ENCODE assay signal across 8 cellular contexts in genomic region chr20:43667341-43668132, GRCh38. TPM values are rescaled to one million over a fixed set of nuclear protein-coding genes. Genes with fewer than 3 reads are reported as not detected.
DNase-seq lines count a peak whose midpoint lies in the region; ATAC-seq and TF ChIP-seq lines count a peak whose summit lies in the region.

No MANE protein-coding gene starts in this region.

- H3F3A ChIP-seq in SK-N-SH (replicated peaks; ENCODE audit: insufficient read depth) (peaks cover 8% of the 10 kb centered on the region), Loucy (ENCODE audit: low read depth) (no peaks in the 10 kb centered on the region)

- no peaks in the 10 kb centered on the region for H4K20me1 ChIP-seq in SK-N-SH (ENCODE audit: insufficient read depth)
- H4K20me1 ChIP-seq in Loucy (ENCODE audit: insufficient read depth, low read length, poor library complexity, severe bottlenecking): peaks cover 4% of the 10 kb centered on the region

- H3K9ac ChIP-seq in SK-N-SH: peak overlapping the region; percentile 68; the same call in 1 of the 2 replicates
- H3K9ac ChIP-seq in Loucy (ENCODE audit: low read depth, low read length, poor library complexity, severe bottlenecking): peak overlapping the region; percentile 84

- H3K4me2 ChIP-seq in SK-N-SH: peak overlapping the region; percentile 90
- peak overlapping the region; percentile 99 for H3K4me2 ChIP-seq in Loucy (ENCODE audit: low read depth, low read length, poor library complexity, severe bottlenecking)

- CTCF ChIA-PET in SK-N-SH (lab: Yijun Ruan, JAX): interaction anchor here (0.9 to 1.5 kb wide), 5 partner anchors 12 to 413 kb away, joined by 3 to 4 read pairs (median 3); no protein-coding TSS in a partner anchor

- WGBS in SK-N-SH (ENCODE audit: low lambda C conversion rate): 75% methylated on average over 5 of the region's 34 CpGs

- H3K79me2 ChIP-seq in SK-N-SH (ENCODE audit: insufficient read depth) (peaks cover 36% of the 10 kb centered on the region), Loucy (ENCODE audit: insufficient read depth, low read length) (peaks cover 52% of the 10 kb centered on the region)

- H3K9me3 ChIP-seq in SK-N-SH: no peaks in the 10 kb centered on the region
- H3K9me3 ChIP-seq in Loucy (ENCODE audit: insufficient read depth, low read depth, low read length): no peaks in the 10 kb centered on the region

- peaks cover 5% of the 10 kb centered on the region for H3K36me3 Mint-ChIP-seq in activated naive CD8-positive, alpha-beta T cell treated with anti-CD3 and anti-CD28 coated beads, Interleukin-2, amount 10 ng/mL, durations not matched to agents 7 days and 5 days
- H3K36me3 Mint-ChIP-seq in memory B cell: no peaks in the 10 kb centered on the region

- no peaks in the 10 kb centered on the region for H3K9me2 ChIP-seq in SK-N-SH
- no peaks in the 10 kb centered on the region for H3K9me2 ChIP-seq in Loucy (replicated peaks; ENCODE audit: low read depth, low read length)

- peaks cover 3% of the 10 kb centered on the region for H3K27me3 Mint-ChIP-seq in activated naive CD8-positive, alpha-beta T cell treated with anti-CD3 and anti-CD28 coated beads, Interleukin-2, amount 10 ng/mL, durations not matched to agents 7 days and 5 days
- H3K27me3 Mint-ChIP-seq in memory B cell: no peaks in the 10 kb centered on the region

- ATAC-seq in SK-N-SH treated with all-trans-retinoic acid at 6 μM for 48 hours (no peak; the same call in 2 of the 3 replicates), GM21737 (IDR thresholded peaks at IDR 0.05; ENCODE audit: unreplicated experiment) (peak; percentile 27), memory B cell (ENCODE audit: low read depth) (peak; percentile 2), GM21529 (IDR thresholded peaks at IDR 0.05; ENCODE audit: unreplicated experiment) (no peak)
- peak; percentile 18 for ATAC-seq in activated naive CD8-positive, alpha-beta T cell treated with anti-CD3 and anti-CD28 coated beads, Interleukin-2, amount 10 ng/mL, durations not matched to agents 7 days and 5 days (ENCODE audit: low read depth)

- H3K27ac ChIP-seq in SK-N-SH (ENCODE audit: low read depth in 2 of 2, low read length in 1 of 2): no peak overlapping the region

- H3K27me3 ChIP-seq in SK-N-SH (ENCODE audit: insufficient read depth) (no peaks in the 10 kb centered on the region), Loucy (ENCODE audit: insufficient read depth, low read length, poor library complexity, severe bottlenecking) (no peaks in the 10 kb centered on the region)

- peak overlapping the region; percentile 75 for H3K27ac Mint-ChIP-seq in activated naive CD8-positive, alpha-beta T cell treated with anti-CD3 and anti-CD28 coated beads, Interleukin-2, amount 10 ng/mL, durations not matched to agents 7 days and 5 days
- no peak overlapping the region for H3K27ac Mint-ChIP-seq in memory B cell

- TF ChIP-seq RAD21 in SK-N-SH (IDR thresholded peaks at IDR 0.05; ENCODE audit: low read length): no peak

- peaks cover 12% of the 10 kb centered on the region for H3K4me1 Mint-ChIP-seq in activated naive CD8-positive, alpha-beta T cell treated with anti-CD3 and anti-CD28 coated beads, Interleukin-2, amount 10 ng/mL, durations not matched to agents 7 days and 5 days
- H3K4me1 Mint-ChIP-seq in memory B cell: peaks cover 13% of the 10 kb centered on the region

- DNase-seq in SK-N-SH (peak; percentile 78), memory B cell (ENCODE audit: low spot score in 2 of 2) (no peak), OCI-M2 (lab: John Stamatoyannopoulos, UW; ENCODE audit: unreplicated experiment) (no peak)
- DNase-seq in activated naive CD8-positive, alpha-beta T cell treated with anti-CD3 and anti-CD28 coated beads, Interleukin-2, amount 10 ng/mL, durations not matched to agents 7 days and 5 days: peak; percentile 46

- peak overlapping the region; percentile 86 for H3K4me3 Mint-ChIP-seq in activated naive CD8-positive, alpha-beta T cell treated with anti-CD3 and anti-CD28 coated beads, Interleukin-2, amount 10 ng/mL, durations not matched to agents 7 days and 5 days
- peak overlapping the region; percentile 73 for H3K4me3 Mint-ChIP-seq in memory B cell

- POLR2A ChIA-PET in SK-N-SH (lab: Yijun Ruan, JAX): interaction anchor here (0.6 kb wide), 1 partner anchor 237 kb away, joined by 3 read pairs; no protein-coding TSS in a partner anchor
- POLR2A ChIA-PET in activated naive CD8-positive, alpha-beta T cell treated with anti-CD3 and anti-CD28 coated beads, Interleukin-2, amount 10 ng/mL, durations not matched to agents 7 days and 5 days (lab: Charles Lee): interaction anchor here (0.6 to 1.9 kb wide), 6 partner anchors 20 to 555 kb away, joined by 3 to 10 read pairs (median 4); partner anchors contain the start of genes IFT52 and SRSF6

- H2AFZ ChIP-seq in SK-N-SH (ENCODE audit: low read depth) (peak overlapping the region; percentile 70; the same call in 1 of the 2 replicates), Loucy (ENCODE audit: low read length) (peak overlapping the region; percentile 90)

- H3K36me3 ChIP-seq in SK-N-SH (replicated peaks in 1 of 2; ENCODE audit: control insufficient read depth in 1 of 2, insufficient read depth in 2 of 2, low read length in 1 of 2): no peaks in the 10 kb centered on the region
- H3K36me3 ChIP-seq in Loucy (ENCODE audit: insufficient read depth, low read length): no peaks in the 10 kb centered on the region

- peaks cover 0 to 13% of the 10 kb centered on the region in 2 experiments; a peak in 1 of 4 replicates for H3K4me1 ChIP-seq in SK-N-SH (ENCODE audit: control insufficient read depth in 1 of 2, insufficient read depth in 2 of 2, low read depth in 1 of 2, low read length in 1 of 2)
- H3K4me1 ChIP-seq in Loucy (ENCODE audit: insufficient read depth, low read length, poor library complexity, severe bottlenecking): peaks cover 25% of the 10 kb centered on the region

- peak overlapping the region; percentile 50 to 70 for H3K4me3 ChIP-seq in SK-N-SH (ENCODE audit: low read depth in 2 of 2, low read length in 1 of 2)
- H3K4me3 ChIP-seq in Loucy (ENCODE audit: low read length, poor library complexity, severe bottlenecking): peak overlapping the region; percentile 92

- TF ChIP-seq CTCF in SK-N-SH (IDR thresholded peaks at IDR 0.05) (no peak), Loucy (conservative IDR thresholded peaks at IDR 0.05; ENCODE audit: low read length) (no peak)

- H3K9me3 Mint-ChIP-seq in activated naive CD8-positive, alpha-beta T cell treated with anti-CD3 and anti-CD28 coated beads, Interleukin-2, amount 10 ng/mL, durations not matched to agents 7 days and 5 days: no peaks in the 10 kb centered on the region
- no peaks in the 10 kb centered on the region for H3K9me3 Mint-ChIP-seq in memory B cell

- TF ChIP-seq EP300 in SK-N-SH (IDR thresholded peaks at IDR 0.05; ENCODE audit: borderline replicate concordance in 1 of 2, low read depth in 1 of 2, low read length in 1 of 2): no peak

TF ChIP-seq in SK-N-SH, 30 proteins besides CTCF, POLR2A, EP300 and RAD21:
- TF ChIP-seq POLR2AphosphoS5 (IDR thresholded peaks at IDR 0.05; ENCODE audit: low read depth, low read length): no peak
- TF ChIP-seq TEAD4 (IDR thresholded peaks at IDR 0.05; ENCODE audit: borderline replicate concordance, insufficient read depth): no peak
- no peak for TF ChIP-seq FOXJ3 (CRISPR knock-in tag; IDR thresholded peaks at IDR 0.05)
- no peak for TF ChIP-seq CHD2 (IDR thresholded peaks at IDR 0.05; ENCODE audit: low read length, partially characterized antibody)
- TF ChIP-seq SIN3A (IDR thresholded peaks at IDR 0.05; ENCODE audit: borderline replicate concordance, low read depth, low read length): no peak
- no peak for TF ChIP-seq YY1 (IDR thresholded peaks at IDR 0.05; ENCODE audit: low read depth)
- no peak for TF ChIP-seq TAF1 (IDR thresholded peaks at IDR 0.05; ENCODE audit: borderline replicate concordance, low read depth, low read length)

TF ChIP-seq in SK-N-SH treated with all-trans-retinoic acid at 6 μM for 48 hours, 23 proteins besides CTCF, POLR2A, EP300 and RAD21 (continues in another document):
- TF ChIP-seq ZNF70 (CRISPR knock-in tag; IDR thresholded peaks at IDR 0.05) (no peak), ZC3H10 (CRISPR knock-in tag; IDR thresholded peaks at IDR 0.05) (no peak), ESRRG (CRISPR knock-in tag; IDR thresholded peaks at IDR 0.05) (no peak), GLIS3 (CRISPR knock-in tag; IDR thresholded peaks at IDR 0.05) (no peak), ZFP3 (CRISPR knock-in tag; IDR thresholded peaks at IDR 0.05) (no peak), ISL1 (CRISPR knock-in tag; IDR thresholded peaks at IDR 0.05) (no peak), ZNF8 (CRISPR knock-in tag; IDR thresholded peaks at IDR 0.05) (no peak), CSRNP3 (CRISPR knock-in tag; IDR thresholded peaks at IDR 0.05) (no peak), TOX (CRISPR knock-in tag; IDR thresholded peaks at IDR 0.05; ENCODE audit: borderline replicate concordance) (no peak), ZNF565 (CRISPR knock-in tag; conservative IDR thresholded peaks at IDR 0.05; ENCODE audit: low read depth) (no peak)

RNA-seq across cellular contexts. Expression of gene MYBL2, which starts 0.6 kb away (rescaled TPM):
- 7.3 and 9.7 TPM in 2 replicates for polyA plus RNA-seq in SK-N-SH (2012; rRNA removed)
- polyA plus RNA-seq in SK-N-SH (2012; cell fraction: cytosol; rRNA removed): 5.0 and 6.6 TPM in 2 replicates
- polyA plus RNA-seq in SK-N-SH (2012; cell fraction: nucleus; rRNA removed): 6.8 and 9.1 TPM in 2 replicates
- total RNA-seq in activated naive CD8-positive, alpha-beta T cell treated with anti-CD3 and anti-CD28 coated beads, Interleukin-2, amount 10 ng/mL, durations not matched to agents 7 days and 5 days: 10 to 100 TPM; 72.6 to 81.1 TPM

RNA-seq across cellular contexts. Expression of gene GTSF1L, which starts 59.3 kb away (rescaled TPM):
- polyA plus RNA-seq in SK-N-SH (2012; rRNA removed): not detected in 2 replicates
- polyA plus RNA-seq in SK-N-SH (2012; cell fraction: cytosol; rRNA removed): not detected in 2 replicates
- not detected in 2 replicates for polyA plus RNA-seq in SK-N-SH (2012; cell fraction: nucleus; rRNA removed)
- total RNA-seq in activated naive CD8-positive, alpha-beta T cell treated with anti-CD3 and anti-CD28 coated beads, Interleukin-2, amount 10 ng/mL, durations not matched to agents 7 days and 5 days: not detected

Comparison
In these comparisons a context has a peak if more than half of its experiments do, and no peak if none do; other contexts are left out.
1. DNase-seq: peak in SK-N-SH (single experiment) and activated naive CD8-positive, alpha-beta T cell treated with anti-CD3 and anti-CD28 coated beads, Interleukin-2, amount 10 ng/mL, durations not matched to agents 7 days and 5 days (single experiment); none in memory B cell (0 of 2) and OCI-M2 (single experiment).
2. ATAC-seq: peak in GM21737 (single experiment), activated naive CD8-positive, alpha-beta T cell treated with anti-CD3 and anti-CD28 coated beads, Interleukin-2, amount 10 ng/mL, durations not matched to agents 7 days and 5 days (single experiment) and memory B cell (single experiment); none in SK-N-SH treated with all-trans-retinoic acid at 6 μM for 48 hours (single experiment) and GM21529 (single experiment).